Comparison of ENCODE assay signal across 8 cellular contexts in the genomic region with DNA sequence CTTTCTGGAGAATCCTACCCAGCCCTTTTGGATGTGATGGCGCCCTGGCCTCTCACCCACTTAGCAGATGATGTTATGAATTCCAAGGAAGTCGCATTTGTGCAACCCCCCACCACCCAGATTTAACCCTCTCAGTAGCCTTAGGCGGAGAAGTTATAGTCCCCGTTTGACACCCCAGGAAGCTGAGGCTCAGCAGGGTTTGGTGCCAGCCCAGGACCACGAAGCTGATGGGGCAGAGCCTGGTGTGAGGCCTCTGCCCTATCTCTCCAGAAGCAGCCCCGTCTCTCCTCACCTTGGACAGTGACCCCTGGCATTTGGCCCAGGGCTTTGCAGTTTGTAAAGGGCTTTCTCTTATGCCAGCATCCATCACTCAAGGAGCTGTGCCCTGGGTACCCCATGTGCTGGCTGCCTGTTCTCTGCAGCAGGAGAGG. TPM values are rescaled to one million over a fixed set of nuclear protein-coding genes. Genes with fewer than 3 reads are reported as not detected.
DNase-seq lines count a peak whose midpoint lies in the region; ATAC-seq and TF ChIP-seq lines count a peak whose summit lies in the region.

No MANE protein-coding gene starts in this region.

- peaks cover 16% of the 10 kb centered on the region for H3K4me1 Mint-ChIP-seq in CD4-positive, alpha-beta T cell (ENCODE audit: low read depth)

- no peak for DNase-seq in CD4-positive, alpha-beta T cell
- DNase-seq in Peyer's patch (peak in 1 of 3 donors; percentile 63), esophagus muscularis mucosa (ENCODE audit: extremely low spot score) (no peak), ovary (peak; percentile 48 to 74 (median 63)), RWPE1 (ENCODE audit: low spot score) (no peak), NCI-H2227 (lab: John Stamatoyannopoulos, UW; ENCODE audit: unreplicated experiment) (no peak), sciatic nerve (ENCODE audit: low spot score) (no peak), NAMALWA (ENCODE audit: low spot score) (no peak)

- POLR2A ChIA-PET in CD4-positive, alpha-beta T cell (lab: Charles Lee), result no interaction called here
- POLR2A ChIA-PET in RWPE1 (lab: Yijun Ruan, JAX; ENCODE audit: low non-redundant PET), result no interaction called here

- no peaks in the 10 kb centered on the region for H3K27me3 Mint-ChIP-seq in CD4-positive, alpha-beta T cell

- peaks cover 0 to 42% (median 3%) of the 10 kb centered on the region in 4 donors for H3K4me1 ChIP-seq in Peyer's patch
- peaks cover 59 to 63% (median 62%) of the 10 kb centered on the region in 4 donors for H3K4me1 ChIP-seq in esophagus muscularis mucosa
- H3K4me1 ChIP-seq in ovary (ENCODE audit: insufficient read depth), result peaks cover 41% of the 10 kb centered on the region

- no peak overlapping the region for H3K27ac ChIP-seq in CD4-positive, alpha-beta T cell (ENCODE audit: low read depth, low read length)
- H3K27ac ChIP-seq in Peyer's patch (peak overlapping the region in 3 of 4 donors; percentile 80 to 88 (median 85)), esophagus muscularis mucosa (replicated peaks in 1 of 4) (peak overlapping the region; percentile 92 to 97 (median 94)), ovary (peak overlapping the region; percentile 71 to 82), RWPE1 (no peak overlapping the region)

- TF ChIP-seq CTCF in CD4-positive, alpha-beta T cell (IDR thresholded peaks at IDR 0.05), result no peak
- TF ChIP-seq CTCF in Peyer's patch (IDR thresholded peaks at IDR 0.05), result no peak
- no peak for TF ChIP-seq CTCF in esophagus muscularis mucosa (IDR thresholded peaks at IDR 0.05)
- no peak for TF ChIP-seq CTCF in ovary (IDR thresholded peaks at IDR 0.05)
- TF ChIP-seq CTCF in RWPE1 (conservative IDR thresholded peaks at IDR 0.05; ENCODE audit: low read depth), result no peak

- ATAC-seq in CD4-positive, alpha-beta T cell (ENCODE audit: poor library complexity), result no peak
- ATAC-seq in sciatic nerve, result no peak

- no peaks in the 10 kb centered on the region for H3K36me3 Mint-ChIP-seq in CD4-positive, alpha-beta T cell (ENCODE audit: low read depth)

- TF ChIP-seq EP300 in esophagus muscularis mucosa (IDR thresholded peaks at IDR 0.05) (no peak), ovary (IDR thresholded peaks at IDR 0.05) (no peak)

- H3K9me3 Mint-ChIP-seq in CD4-positive, alpha-beta T cell, result no peaks in the 10 kb centered on the region

- peak overlapping the region; percentile 28 for H3K27ac Mint-ChIP-seq in CD4-positive, alpha-beta T cell

- CTCF ChIA-PET in CD4-positive, alpha-beta T cell (lab: Charles Lee), result interaction anchor here (1.0 to 1.8 kb wide), 2 partner anchors 20 to 57 kb away, joined by 3 to 6 read pairs; no protein-coding TSS in a partner anchor
- CTCF ChIA-PET in RWPE1 (lab: Yijun Ruan, JAX), result no interaction called here

- no peaks in the 10 kb centered on the region for H3K27me3 ChIP-seq in CD4-positive, alpha-beta T cell (ENCODE audit: control insufficient read depth, insufficient read depth, low read length)
- no peaks in the 10 kb centered on the region for H3K27me3 ChIP-seq in Peyer's patch
- no peaks in the 10 kb centered on the region for H3K27me3 ChIP-seq in esophagus muscularis mucosa
- H3K27me3 ChIP-seq in ovary, result no peaks in the 10 kb centered on the region

- peak overlapping the region; percentile 90 for H3K4me3 Mint-ChIP-seq in CD4-positive, alpha-beta T cell

- WGBS in esophagus muscularis mucosa, result 29% methylated on average over 6 of the region's 6 CpGs
- 2 to 10% (median 4%) methylated on average over 6 of the region's 6 CpGs for WGBS in ovary, 3 donors

- intact Hi-C loops in CD4-positive, alpha-beta T cell (cut with DNase I, micrococcal nuclease), result loop anchor here in 1 of 2 experiments (5.0 to 10.0 kb wide), 3 partner anchors 68 to 1887 kb away; a partner anchor contains a TSS
- intact Hi-C loops in esophagus muscularis mucosa (cut with DNase I) (no loop called here), ovary (cut with DNase I) (loop anchor here in 1 of 4 donors (10.0 kb wide), 1 partner anchor 514 kb away; a partner anchor contains a TSS), sciatic nerve (cut with DNase I) (no loop called here)

- H3K9me3 ChIP-seq in CD4-positive, alpha-beta T cell (ENCODE audit: control insufficient read depth, low read length), result no peaks in the 10 kb centered on the region
- H3K9me3 ChIP-seq in Peyer's patch, result no peaks in the 10 kb centered on the region
- no peaks in the 10 kb centered on the region for H3K9me3 ChIP-seq in esophagus muscularis mucosa
- H3K9me3 ChIP-seq in ovary, result no peaks in the 10 kb centered on the region

- H3K36me3 ChIP-seq in Peyer's patch (no peaks in the 10 kb centered on the region), esophagus muscularis mucosa (no peaks in the 10 kb centered on the region), ovary (no peaks in the 10 kb centered on the region)

- H3K4me3 ChIP-seq in Peyer's patch (peak overlapping the region; percentile 91 to 99 (median 96)), esophagus muscularis mucosa (peak overlapping the region; percentile 86 to 99 (median 96)), ovary (peak overlapping the region; percentile 96)

- TF ChIP-seq POLR2A in Peyer's patch (IDR thresholded peaks at IDR 0.05), result no peak
- TF ChIP-seq POLR2A in esophagus muscularis mucosa (IDR thresholded peaks at IDR 0.05; ENCODE audit: low read depth), result no peak
- TF ChIP-seq POLR2A in ovary (IDR thresholded peaks at IDR 0.05), result no peak

RNA-seq across cellular contexts. Expression of a gene that starts 1.1 kb away (rescaled TPM):
- 1 to 10 TPM; 1.3 to 1.7 TPM for total RNA-seq in CD4-positive, alpha-beta T cell
- total RNA-seq in Peyer's patch (10 to 100 TPM in 3 of 4 donors, 1 to 10 TPM in 1; 10.0 to 39.6 (median 30.0) TPM), esophagus muscularis mucosa (100 to 1,000 TPM in 2 of 4 donors, 10 to 100 TPM in 2; 62.3 to 159 (median 104) TPM), ovary (100 to 1,000 TPM in 5 of 7 donors, 10 to 100 TPM in 2; 57.4 to 174 (median 140) TPM), sciatic nerve (39.2 TPM)
- 100 to 1,000 TPM in 1 of 2 donors, 10 to 100 TPM in 1; 33.2 to 111 TPM for polyA plus RNA-seq in ovary

Comparison
In these comparisons a context has a peak if more than half of its experiments do, and no peak if none do; other contexts are left out.
1. DNase-seq: peak in ovary (5 of 5); none in CD4-positive, alpha-beta T cell (0 of 10), esophagus muscularis mucosa (single experiment), RWPE1 (single experiment), NCI-H2227 (single experiment), sciatic nerve (single experiment) and NAMALWA (single experiment).
2. H3K27ac ChIP-seq: peak in Peyer's patch (3 of 4), esophagus muscularis mucosa (4 of 4) and ovary (2 of 2); none in CD4-positive, alpha-beta T cell (single experiment) and RWPE1 (single experiment).
3. RNA of a gene that starts 1.1 kb away (total RNA-seq): 62.3 to 159 TPM in esophagus muscularis mucosa, 57.4 to 174 TPM in ovary, 39.2 TPM in sciatic nerve (single experiment) and 10.0 to 39.6 TPM in Peyer's patch; 1.3 to 1.7 TPM in CD4-positive, alpha-beta T cell; every median in the first group is over 4 times any median in the second.
4. Peak in every context shown above with its lines, with median percentiles within 50 percentile points of each other: H3K4me3 ChIP-seq.